ENCODE assay signal across 11 cellular contexts in the genomic region with DNA sequence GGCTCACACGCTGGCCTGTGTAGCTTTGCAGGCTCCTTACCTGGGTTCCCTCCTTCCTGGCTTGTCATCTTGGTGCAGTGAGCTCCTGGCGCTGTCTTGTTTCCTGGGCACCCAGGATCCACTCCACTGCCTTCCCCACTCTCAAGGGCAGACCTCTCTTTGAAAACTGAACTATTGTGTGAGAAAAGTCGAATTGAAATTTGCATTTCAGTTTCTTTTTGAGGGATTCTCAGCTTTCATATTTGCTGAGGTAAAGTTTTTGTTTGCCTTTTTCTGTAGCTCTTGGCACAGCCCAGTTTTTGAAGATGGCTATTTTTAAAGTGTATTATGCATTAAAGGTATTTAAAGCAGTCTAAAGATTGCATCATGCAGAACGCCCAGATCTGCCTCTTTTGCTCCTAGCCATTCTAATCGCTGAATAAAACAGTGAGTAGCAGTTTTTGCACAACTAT.
DNase-seq lines count a peak whose midpoint lies in the region; ATAC-seq and TF ChIP-seq lines count a peak whose summit lies in the region.
"Had no signal": no experiment of that assay in that cellular context is flagged by ENCODE, and none has a peak within 500 bp of the region (broad histone marks: within the 10 kb centered on the region; RNA-seq: fewer than 3 reads in every experiment).

No MANE protein-coding gene starts in this region.

- H3K27ac Mint-ChIP-seq in activated naive CD4-positive, alpha-beta T cell treated with anti-CD3 and anti-CD28 coated beads, Interleukin-2, amount 10 ng/mL, durations not matched to agents 7 days and 5 days: peak overlapping the region; percentile 29
- peak overlapping the region; percentile 95 for H3K27ac Mint-ChIP-seq in GM23338

- H3K79me2 ChIP-seq in GM23338 (replicated peaks; ENCODE audit: insufficient read depth): no peaks in the 10 kb centered on the region

- no peaks in the 10 kb centered on the region for H3K27me3 Mint-ChIP-seq in activated naive CD4-positive, alpha-beta T cell treated with anti-CD3 and anti-CD28 coated beads, Interleukin-2, amount 10 ng/mL, durations not matched to agents 7 days and 5 days
- peaks cover 5% of the 10 kb centered on the region for H3K27me3 Mint-ChIP-seq in GM23338 (ENCODE audit: insufficient read depth, low read depth, poor library complexity)
- H3K27me3 Mint-ChIP-seq: central memory CD8-positive, alpha-beta T cell had no signal

- H3K4me2 ChIP-seq in GM23338: no peak overlapping the region

- DNase-seq in activated naive CD4-positive, alpha-beta T cell treated with anti-CD3 and anti-CD28 coated beads, Interleukin-2, amount 10 ng/mL, durations not matched to agents 7 days and 5 days: no peak
- DNase-seq in activated naive CD4-positive, alpha-beta T cell (lab: John Stamatoyannopoulos, UW): no peak
- DNase-seq in GM23338 (ENCODE audit: low spot score): no peak
- DNase-seq in psoas muscle: no peak
- no peak for DNase-seq in dedifferentiated amniotic fluid mesenchymal stem cell (ENCODE audit: extremely low spot score)
- DNase-seq in stimulated activated CD4-positive, alpha-beta T cell treated with anti-CD3 and anti-CD28 coated beads, Interleukin-4, amount 100 ng/mL, for 1 hour: no peak
- no peak for DNase-seq in effector CD4-positive, alpha-beta T cell
- DNase-seq: left colon; stimulated activated CD4-positive, alpha-beta T cell treated with anti-CD3 and anti-CD28 coated beads, Interleukin-4, amount 100 ng/mL, for 4 hours had no signal

- 0 out of 2 replicates have a peak, but pooled peaks cover 3% of the 10 kb centered on the region for H4K20me1 ChIP-seq in GM23338 (replicated peaks; ENCODE audit: insufficient read depth)

- intact Hi-C loops in psoas muscle (cut with DNase I): loop anchor here in 1 of 2 donors (10.0 kb wide), 2 partner anchors 181 to 301 kb away; no protein-coding TSS in a partner anchor

- CTCF ChIA-PET in activated naive CD4-positive, alpha-beta T cell treated with anti-CD3 and anti-CD28 coated beads, Interleukin-2, amount 10 ng/mL, durations not matched to agents 7 days and 5 days (lab: Charles Lee): interaction anchor here (1.3 to 7.5 kb wide), 2 partner anchors 77 to 96 kb away, joined by 3 to 126 read pairs; no protein-coding TSS in a partner anchor

- H3K4me3 ChIP-seq in GM23338 (no peak overlapping the region), psoas muscle (no peak overlapping the region)

- H3K4me1 Mint-ChIP-seq in activated naive CD4-positive, alpha-beta T cell treated with anti-CD3 and anti-CD28 coated beads, Interleukin-2, amount 10 ng/mL, durations not matched to agents 7 days and 5 days: peaks cover 48% of the 10 kb centered on the region
- H3K4me1 Mint-ChIP-seq in GM23338: peaks cover 34% of the 10 kb centered on the region; the same call in 2 of the 3 replicates

- H3K36me3 ChIP-seq in GM23338 (ENCODE audit: insufficient read depth): peaks cover 4% of the 10 kb centered on the region; the same call in 1 of the 2 replicates
- peaks cover 14 to 76% of the 10 kb centered on the region in 2 donors for H3K36me3 ChIP-seq in psoas muscle (ENCODE audit: insufficient read depth in 1 of 2, low read depth in 1 of 2)

- H3K27me3 ChIP-seq in GM23338 (ENCODE audit: insufficient read depth) (no peaks in the 10 kb centered on the region), psoas muscle (ENCODE audit: insufficient read depth in 3 of 3, low read length in 2 of 3) (no peaks in the 10 kb centered on the region)

- H3K9me3 ChIP-seq in psoas muscle: no peaks in the 10 kb centered on the region

- H2AFZ ChIP-seq in GM23338: no peak overlapping the region

- no peaks in the 10 kb centered on the region for H3K9me2 ChIP-seq in GM23338 (ENCODE audit: insufficient read depth)

- no peak overlapping the region for H3K4me3 Mint-ChIP-seq in activated naive CD4-positive, alpha-beta T cell treated with anti-CD3 and anti-CD28 coated beads, Interleukin-2, amount 10 ng/mL, durations not matched to agents 7 days and 5 days
- no peak overlapping the region for H3K4me3 Mint-ChIP-seq in GM23338
- H3K4me3 Mint-ChIP-seq: central memory CD8-positive, alpha-beta T cell had no signal

- no peaks in the 10 kb centered on the region for H3K9me3 Mint-ChIP-seq in activated naive CD4-positive, alpha-beta T cell treated with anti-CD3 and anti-CD28 coated beads, Interleukin-2, amount 10 ng/mL, durations not matched to agents 7 days and 5 days
- H3K9me3 Mint-ChIP-seq in GM23338: no peaks in the 10 kb centered on the region; the same call in 2 of the 3 replicates
- H3K9me3 Mint-ChIP-seq: central memory CD8-positive, alpha-beta T cell had no signal

- 57 to 76% (median 64%) methylated on average over 5 of the region's 5 CpGs for WGBS in psoas muscle, 3 donors

- peaks cover 37% of the 10 kb centered on the region for H3K36me3 Mint-ChIP-seq in activated naive CD4-positive, alpha-beta T cell treated with anti-CD3 and anti-CD28 coated beads, Interleukin-2, amount 10 ng/mL, durations not matched to agents 7 days and 5 days
- H3K36me3 Mint-ChIP-seq in GM23338 (ENCODE audit: low read depth): peaks cover 56% of the 10 kb centered on the region

- H3F3A ChIP-seq in GM23338 (replicated peaks; ENCODE audit: low read depth): no peaks in the 10 kb centered on the region

- TF ChIP-seq CTCF in GM23338 (conservative IDR thresholded peaks at IDR 0.05; ENCODE audit: low read depth in 2 of 2) (no peak), psoas muscle (IDR thresholded peaks at IDR 0.05) (no peak)

- H3K27ac ChIP-seq in GM23338 (ENCODE audit: low read depth) (0 out of 2 replicates have a peak overlapping the region, but pooled peaks have one; percentile 22), psoas muscle (peak overlapping the region; percentile 68)

- ATAC-seq in GM23338 (no peak), HG03575 (IDR thresholded peaks at IDR 0.05; ENCODE audit: extremely low read depth, insufficient number of reproducible peaks, low FRiP score, unreplicated experiment) (peak; percentile 41), psoas muscle (peak; percentile 40 to 80 (median 60))
- ATAC-seq: left colon had no signal

- peaks cover 18% of the 10 kb centered on the region for H3K4me1 ChIP-seq in GM23338 (ENCODE audit: insufficient read depth)
- peaks cover 11% of the 10 kb centered on the region for H3K4me1 ChIP-seq in psoas muscle

TF ChIP-seq in GM23338, 12 proteins besides CTCF, POLR2A, EP300 and RAD21 (continues in another document):
- TF ChIP-seq NANOG (IDR thresholded peaks at IDR 0.05; ENCODE audit: borderline replicate concordance) (no peak), EZH2 (IDR thresholded peaks at IDR 0.05; ENCODE audit: low read depth, unreplicated experiment) (no peak), ETS1 (IDR thresholded peaks at IDR 0.05) (no peak), CREB1 (CRISPR knock-in tag; IDR thresholded peaks at IDR 0.05; ENCODE audit: low read depth) (no peak)
